ENCODE assay signal across 9 cellular contexts in the genomic region with DNA sequence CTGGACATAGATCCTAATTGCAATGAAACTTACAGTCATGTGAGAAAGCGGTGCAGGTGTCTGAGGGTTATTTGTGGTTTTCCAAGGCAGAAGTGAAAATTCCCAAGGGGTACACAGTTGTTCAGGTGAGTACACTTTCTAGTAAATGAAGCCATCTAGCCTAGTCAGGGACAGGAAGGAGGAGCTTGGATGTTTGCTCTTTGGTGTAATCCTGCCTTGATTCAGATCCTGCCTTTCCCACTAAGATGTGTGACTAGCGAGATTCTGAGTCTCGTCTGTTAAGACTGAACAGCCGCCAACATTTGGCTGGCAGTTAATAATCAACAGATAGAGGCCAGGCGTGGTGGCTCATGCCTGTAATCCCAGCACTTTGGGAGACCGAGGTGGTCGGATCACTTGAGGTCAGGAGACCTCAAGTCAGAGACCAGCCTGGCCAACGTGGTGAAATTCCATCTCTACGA. TPM values are rescaled to one million over a fixed set of nuclear protein-coding genes. Genes with fewer than 3 reads are reported as not detected.
DNase-seq lines count a peak whose midpoint lies in the region; ATAC-seq and TF ChIP-seq lines count a peak whose summit lies in the region.
"Had no signal": no experiment of that assay in that cellular context is flagged by ENCODE, and none has a peak within 500 bp of the region (broad histone marks: within the 10 kb centered on the region; RNA-seq: fewer than 3 reads in every experiment).

No MANE protein-coding gene starts in this region.

- ATAC-seq in central memory CD8-positive, alpha-beta T cell (replicated peaks; ENCODE audit: extremely low read depth, poor library complexity, severe bottlenecking): no peak
- no peak for ATAC-seq in GM21619 (IDR thresholded peaks at IDR 0.05; ENCODE audit: unreplicated experiment)

- peak overlapping the region; percentile 92 for H3K4me3 ChIP-seq in BE2C (ENCODE audit: low read depth, low read length)
- H3K4me3 ChIP-seq in HUES48 (ENCODE audit: low read depth, low read length): peak overlapping the region; percentile 89
- no peak overlapping the region for H3K4me3 ChIP-seq in mucosa of stomach (ENCODE audit: low read length)

- H3K9me3 Mint-ChIP-seq in central memory CD8-positive, alpha-beta T cell: no peaks in the 10 kb centered on the region

- peaks cover 20% of the 10 kb centered on the region for H3K4me1 ChIP-seq in BE2C
- H3K4me1 ChIP-seq in HUES48 (ENCODE audit: control insufficient read depth, insufficient read depth, low read length): peaks cover 28% of the 10 kb centered on the region
- H3K4me1 ChIP-seq in mucosa of stomach (ENCODE audit: control insufficient read depth, insufficient read depth, low read length): peaks cover 51% of the 10 kb centered on the region

- no peak for TF ChIP-seq CTCF in BE2C (IDR thresholded peaks at IDR 0.05; ENCODE audit: low read depth, low read length)

- H3K9ac ChIP-seq in HUES48 (ENCODE audit: low read depth, low read length) (peak overlapping the region; percentile 99), mucosa of stomach (ENCODE audit: low read length) (peak overlapping the region; percentile 11)

- peak overlapping the region; percentile 54 for H3K27ac ChIP-seq in HUES48 (ENCODE audit: low read depth, low read length)

- H3K36me3 ChIP-seq in BE2C (peaks cover 74% of the 10 kb centered on the region), HUES48 (ENCODE audit: control insufficient read depth, insufficient read depth, low read length) (peaks cover 73% of the 10 kb centered on the region), mucosa of stomach (ENCODE audit: control insufficient read depth, insufficient read depth, low read length) (peaks cover 22% of the 10 kb centered on the region)

- peaks cover 56% of the 10 kb centered on the region for H3K4me1 Mint-ChIP-seq in central memory CD8-positive, alpha-beta T cell

- H3K27ac Mint-ChIP-seq in central memory CD8-positive, alpha-beta T cell (ENCODE audit: low read depth): peak overlapping the region; percentile 41

- H3K27me3 Mint-ChIP-seq in central memory CD8-positive, alpha-beta T cell: no peaks in the 10 kb centered on the region

- H3K9me3 ChIP-seq in BE2C (no peaks in the 10 kb centered on the region), HUES48 (ENCODE audit: control insufficient read depth, insufficient read depth, low read length) (no peaks in the 10 kb centered on the region), mucosa of stomach (ENCODE audit: control insufficient read depth, low read length) (no peaks in the 10 kb centered on the region)

- DNase-seq in BE2C (no peak), GM03348 (ENCODE audit: low spot score) (no peak), SIG-M5 treated with dmso at 0.1 percent for 504 hours (lab: John Stamatoyannopoulos, UW; ENCODE audit: unreplicated experiment) (no peak), UCSD-AML1 (lab: John Stamatoyannopoulos, UW; ENCODE audit: unreplicated experiment) (no peak)
- DNase-seq in central memory CD8-positive, alpha-beta T cell (ENCODE audit: low spot score in 2 of 2): no peak
- DNase-seq: central memory CD4-positive, alpha-beta T cell had no signal

- peak overlapping the region; percentile 99 for H3K4me3 Mint-ChIP-seq in central memory CD8-positive, alpha-beta T cell

- H3K27me3 ChIP-seq in BE2C (no peaks in the 10 kb centered on the region), HUES48 (ENCODE audit: control insufficient read depth, insufficient read depth, low read length) (no peaks in the 10 kb centered on the region), mucosa of stomach (ENCODE audit: control insufficient read depth, insufficient read depth, low read length) (no peaks in the 10 kb centered on the region)

- peaks cover 70% of the 10 kb centered on the region for H3K36me3 Mint-ChIP-seq in central memory CD8-positive, alpha-beta T cell (ENCODE audit: insufficient read depth)

RNA-seq across cellular contexts. Expression of gene RPS9, which starts 2.5 kb away (rescaled TPM):
- 848 TPM for polyA plus RNA-seq in BE2C (2012; ENCODE audit: insufficient read depth, insufficient read length, low read depth)

RNA-seq across cellular contexts. Expression of gene TSEN34, which starts 12.1 kb away (rescaled TPM):
- 27.7 TPM for polyA plus RNA-seq in BE2C (2012; ENCODE audit: insufficient read depth, insufficient read length, low read depth)

RNA-seq across cellular contexts. Expression of gene MBOAT7, which starts 13.8 kb away (rescaled TPM):
- 14.1 TPM for polyA plus RNA-seq in BE2C (2012; ENCODE audit: insufficient read depth, insufficient read length, low read depth)

RNA-seq across cellular contexts. Expression of gene LILRB3, which starts 19.6 kb away (rescaled TPM):
- polyA plus RNA-seq in BE2C (2012; ENCODE audit: insufficient read depth, insufficient read length, low read depth): 1.0 TPM

RNA-seq across cellular contexts. Expression of gene TMC4, which starts 30.2 kb away (rescaled TPM):
- not detected for polyA plus RNA-seq in BE2C (2012; ENCODE audit: insufficient read depth, insufficient read length, low read depth)
